ENCODE assay signal across 17 cellular contexts in genomic region chr3:10622456-10622855, GRCh38.
DNase-seq lines count a peak whose midpoint lies in the region; ATAC-seq and TF ChIP-seq lines count a peak whose summit lies in the region.
"Had no signal": no experiment of that assay in that cellular context is flagged by ENCODE, and none has a peak within 500 bp of the region (broad histone marks: within the 10 kb centered on the region; RNA-seq: fewer than 3 reads in every experiment).

No MANE protein-coding gene starts in this region.

- H3K27ac ChIP-seq in osteoblast (ENCODE audit: low read depth, low read length) (no peak overlapping the region), upper lobe of right lung (no peak overlapping the region)
- H3K27ac ChIP-seq: 22Rv1, BLaER1, C4-2B had no signal

- intact Hi-C loops in upper lobe of right lung (cut with DNase I) (no loop called here), natural killer cell (cut with micrococcal nuclease) (no loop called here)

- H3K36me3 Mint-ChIP-seq in natural killer cell: no peaks in the 10 kb centered on the region
- H3K36me3 Mint-ChIP-seq: CD4-positive, CD25-positive, alpha-beta regulatory T cell; CD8-positive, alpha-beta T cell had no signal

- no peaks in the 10 kb centered on the region for H3K36me3 ChIP-seq in osteoblast (ENCODE audit: insufficient read depth, low read length)
- no peaks in the 10 kb centered on the region for H3K36me3 ChIP-seq in upper lobe of right lung
- H3K36me3 ChIP-seq: BLaER1, HAP-1 had no signal

- DNase-seq in activated effector memory CD4-positive, alpha-beta T cell treated with anti-CD3 and anti-CD28 coated beads, Interleukin-2, amount 50 U/mL, for 16 hours: peak; percentile 10
- DNase-seq in activated effector memory CD4-positive, alpha-beta T cell treated with Interleukin-2 at 50 U/mL for 16 hours: no peak
- DNase-seq in osteoblast (ENCODE audit: insufficient read length, low spot score, missing footprints) (peak; percentile 80), upper lobe of right lung (peak; percentile 27), natural killer cell (no peak), HEK293T (ENCODE audit: extremely low spot score) (no peak)
- DNase-seq: Caco-2; CD4-positive, CD25-positive, alpha-beta regulatory T cell; CD8-positive, alpha-beta T cell; DMS153; DND-41; GOT3 had no signal

- no peak overlapping the region for H3K4me3 ChIP-seq in osteoblast (ENCODE audit: insufficient read depth, low read length)
- no peak overlapping the region for H3K4me3 ChIP-seq in upper lobe of right lung
- H3K4me3 ChIP-seq: BLaER1, HAP-1 had no signal

- H3K4me1 ChIP-seq in osteoblast (ENCODE audit: insufficient read depth, low read length) (no peaks in the 10 kb centered on the region), upper lobe of right lung (no peaks in the 10 kb centered on the region)
- H3K4me1 ChIP-seq: Caco-2, HAP-1 had no signal

- H3K9me3 ChIP-seq in osteoblast (ENCODE audit: low read depth, low read length): no peaks in the 10 kb centered on the region
- H3K9me3 ChIP-seq in upper lobe of right lung: no peaks in the 10 kb centered on the region
- H3K9me3 ChIP-seq: BLaER1, Caco-2, HAP-1 had no signal

- CTCF ChIA-PET in HEK293T (lab: Yijun Ruan, JAX): no interaction called here

- H2AFZ ChIP-seq in osteoblast (ENCODE audit: low read length): no peak overlapping the region

- no peaks in the 10 kb centered on the region for H3K79me2 ChIP-seq in osteoblast (ENCODE audit: insufficient read depth, low read length)

- no peak overlapping the region for H3K4me3 Mint-ChIP-seq in natural killer cell
- H3K4me3 Mint-ChIP-seq: B cell; CD4-positive, CD25-positive, alpha-beta regulatory T cell; CD8-positive, alpha-beta T cell had no signal

- H4K20me1 ChIP-seq in osteoblast (ENCODE audit: insufficient read depth, low read length): no peaks in the 10 kb centered on the region
- H4K20me1 ChIP-seq: BLaER1 had no signal

- no peak overlapping the region for H3K4me2 ChIP-seq in osteoblast (ENCODE audit: insufficient read depth, low read length)
- H3K4me2 ChIP-seq: BLaER1 had no signal

- H3K4me1 Mint-ChIP-seq in natural killer cell: no peaks in the 10 kb centered on the region
- H3K4me1 Mint-ChIP-seq: B cell had no signal

- H3K27ac Mint-ChIP-seq in natural killer cell: no peak overlapping the region
- H3K27ac Mint-ChIP-seq: B cell; CD4-positive, CD25-positive, alpha-beta regulatory T cell; CD8-positive, alpha-beta T cell had no signal

- no peaks in the 10 kb centered on the region for H3K9me3 Mint-ChIP-seq in natural killer cell
- H3K9me3 Mint-ChIP-seq: CD4-positive, CD25-positive, alpha-beta regulatory T cell; CD8-positive, alpha-beta T cell had no signal

- TF ChIP-seq CTCF in osteoblast (IDR thresholded peaks at IDR 0.05; ENCODE audit: extremely low read depth, low read depth, low read length) (no peak), upper lobe of right lung (IDR thresholded peaks at IDR 0.05) (no peak), natural killer cell (IDR thresholded peaks at IDR 0.05) (no peak)

- ATAC-seq in upper lobe of right lung (no peak), natural killer cell (no peak)
- ATAC-seq: CD8-positive, alpha-beta T cell had no signal

- POLR2A ChIA-PET in HEK293T (lab: Yijun Ruan, JAX): no interaction called here

- H3K27me3 ChIP-seq in osteoblast (ENCODE audit: insufficient read depth, low read length) (peaks cover 24% of the 10 kb centered on the region), upper lobe of right lung (no peaks in the 10 kb centered on the region)
- H3K27me3 ChIP-seq: BLaER1 had no signal

- H3K27me3 Mint-ChIP-seq in natural killer cell (ENCODE audit: low read depth in 2 of 2): peaks cover 5 to 13% of the 10 kb centered on the region in 2 donors

TF ChIP-seq in HEK293T, 16 proteins besides CTCF, POLR2A, EP300 and RAD21:
- no peak for TF ChIP-seq HDGF (IDR thresholded peaks at IDR 0.05; ENCODE audit: borderline replicate concordance)
- no peak for TF ChIP-seq NFRKB (IDR thresholded peaks at IDR 0.05)
- no peak for TF ChIP-seq ARNT (IDR thresholded peaks at IDR 0.05)
- no peak for TF ChIP-seq FOXA1 (IDR thresholded peaks at IDR 0.05)
- TF ChIP-seq PKNOX1 (IDR thresholded peaks at IDR 0.05): no peak
- no peak for TF ChIP-seq TARDBP (IDR thresholded peaks at IDR 0.05)
- TF ChIP-seq CTBP1 (IDR thresholded peaks at IDR 0.05; ENCODE audit: borderline replicate concordance): no peak
- TF ChIP-seq FOXK2 (IDR thresholded peaks at IDR 0.05): no peak
- TF ChIP-seq FOXM1 (IDR thresholded peaks at IDR 0.05; ENCODE audit: borderline replicate concordance): no peak
- TF ChIP-seq ELF4 (IDR thresholded peaks at IDR 0.05): no peak
- TF ChIP-seq LEF1 (IDR thresholded peaks at IDR 0.05; ENCODE audit: borderline replicate concordance): no peak
- TF ChIP-seq SP1 (IDR thresholded peaks at IDR 0.05): no peak
- TF ChIP-seq ZNF384 (IDR thresholded peaks at IDR 0.05): no peak
- TF ChIP-seq BHLHE40 (IDR thresholded peaks at IDR 0.05; ENCODE audit: borderline replicate concordance): no peak
- TF ChIP-seq SUZ12 (IDR thresholded peaks at IDR 0.05): no peak
- no peak for TF ChIP-seq L3MBTL2 (conservative IDR thresholded peaks at IDR 0.05)
TF ChIP-seq in HEK293T: peak in this region for 0.

Comparison
In these comparisons a context has a peak if more than half of its experiments do, and no peak if none do; other contexts are left out.
1. DNase-seq: peak in activated effector memory CD4-positive, alpha-beta T cell treated with anti-CD3 and anti-CD28 coated beads, Interleukin-2, amount 50 U/mL, for 16 hours (single experiment), osteoblast (single experiment) and upper lobe of right lung (single experiment); none in activated effector memory CD4-positive, alpha-beta T cell treated with Interleukin-2 at 50 U/mL for 16 hours (single experiment), natural killer cell (single experiment) and HEK293T (single experiment).